In genomic region chr1:75615664-75616435, GRCh38 we compare ENCODE assay signal across 8 cellular contexts. TPM values are rescaled to one million over a fixed set of nuclear protein-coding genes. Genes with fewer than 3 reads are reported as not detected.
DNase-seq lines count a peak whose midpoint lies in the region; ATAC-seq and TF ChIP-seq lines count a peak whose summit lies in the region.

No MANE protein-coding gene starts in this region.

- in situ Hi-C loops in GM13976 (cut with MboI; ENCODE audit: low sequenced_read_pairs, unreplicated experiment), result no loop called here

- peak overlapping the region; percentile 76 for H3K9ac ChIP-seq in neural cell (ENCODE audit: low read length)

- H3K4me3 ChIP-seq in fibroblast of the aortic adventitia (ENCODE audit: low read depth, low read length) (peak overlapping the region; percentile 55), neural cell (ENCODE audit: low read length) (peak overlapping the region; percentile 87)

- peak overlapping the region; percentile 96 for H3K4me2 ChIP-seq in neural cell (ENCODE audit: low read length)

- TF ChIP-seq RAD21 in neural cell (conservative IDR thresholded peaks at IDR 0.05), result no peak

- H3K36me3 Mint-ChIP-seq in IgD-negative memory B cell, result no peaks in the 10 kb centered on the region

- no peak for TF ChIP-seq EP300 in neural cell (conservative IDR thresholded peaks at IDR 0.05; ENCODE audit: poor library complexity, severe bottlenecking)

- H3K9me2 ChIP-seq in neural cell (ENCODE audit: insufficient read depth, low read length), result no peaks in the 10 kb centered on the region

- no peaks in the 10 kb centered on the region for H4K20me1 ChIP-seq in neural cell (ENCODE audit: insufficient read depth)

- peak; percentile 1 for DNase-seq in A172 (ENCODE audit: low spot score)
- DNase-seq in GM13976 (ENCODE audit: low spot score), result peak; percentile 58
- DNase-seq in activated T-cell treated with anti-CD3 and anti-CD28 coated beads, Interleukin-2, amount 50 U/mL, for 48 hours, result peak; percentile 27 to 35
- peak; percentile 19 for DNase-seq in fibroblast of the aortic adventitia (ENCODE audit: low read depth)
- DNase-seq in SIG-M5 (lab: John Stamatoyannopoulos, UW), result no peak

- H3K9me3 Mint-ChIP-seq in IgD-negative memory B cell, result peaks cover 0 to 7% (median 3%) of the 10 kb centered on the region in 3 donors

- peak overlapping the region; percentile 15 to 91 (median 75) for H3K4me3 Mint-ChIP-seq in IgD-negative memory B cell

- peaks cover 43% of the 10 kb centered on the region for H3K27me3 Mint-ChIP-seq in IgD-negative memory B cell

- peaks cover 11 to 19% (median 14%) of the 10 kb centered on the region in 3 donors for H3K4me1 Mint-ChIP-seq in IgD-negative memory B cell

- H3K27ac ChIP-seq in neural cell (ENCODE audit: low read length), result peak overlapping the region; percentile 67

- H3K27me3 ChIP-seq in neural cell (ENCODE audit: insufficient read depth, low read depth, low read length), result no peaks in the 10 kb centered on the region

- peak overlapping the region; percentile 49 for H2AFZ ChIP-seq in neural cell (ENCODE audit: low read depth, low read length)

- H3K27ac Mint-ChIP-seq in IgD-negative memory B cell, result no peak overlapping the region

- ATAC-seq in HG03139 (IDR thresholded peaks at IDR 0.05; ENCODE audit: unreplicated experiment), result no peak

- TF ChIP-seq CTCF in GM13976 (IDR thresholded peaks at IDR 0.05; ENCODE audit: borderline replicate concordance, control extremely low read depth, extremely low read depth, insufficient read depth, missing control alignments) (no peak), fibroblast of the aortic adventitia (IDR thresholded peaks at IDR 0.05; ENCODE audit: insufficient read depth, low read length) (no peak), neural cell (IDR thresholded peaks at IDR 0.05; ENCODE audit: poor library complexity, severe bottlenecking) (no peak)

- H3K9me3 ChIP-seq in neural cell (ENCODE audit: low read length), result no peaks in the 10 kb centered on the region

- H3K36me3 ChIP-seq in neural cell (ENCODE audit: insufficient read depth, low read length), result no peaks in the 10 kb centered on the region

- peaks cover 35% of the 10 kb centered on the region for H3K79me2 ChIP-seq in neural cell (replicated peaks; ENCODE audit: insufficient read depth, low read length)

- H3F3A ChIP-seq in neural cell (ENCODE audit: insufficient read depth, low read length, poor library complexity, severe bottlenecking), result no peaks in the 10 kb centered on the region

TF ChIP-seq in neural cell, 6 proteins besides CTCF, POLR2A, EP300 and RAD21:
- peak; percentile 14 for TF ChIP-seq POLR2AphosphoS5 (IDR thresholded peaks at IDR 0.05)
- TF ChIP-seq TAF1 (IDR thresholded peaks at IDR 0.05; ENCODE audit: low read depth), result no peak
- peak; percentile 4 for TF ChIP-seq REST (IDR thresholded peaks at IDR 0.05; ENCODE audit: borderline replicate concordance)
- TF ChIP-seq MXI1 (conservative IDR thresholded peaks at IDR 0.05; ENCODE audit: poor library complexity, severe bottlenecking), result peak; percentile 40
- no peak for TF ChIP-seq SMC3 (conservative IDR thresholded peaks at IDR 0.05; ENCODE audit: poor library complexity)

RNA-seq across cellular contexts. Expression of gene SLC44A5, which starts 4.9 kb away (rescaled TPM):
- 3.4 and 3.7 TPM in 2 replicates for total RNA-seq in A172 (2014; rRNA removed; shearing (Covaris generic))
- polyA plus RNA-seq in IgD-negative memory B cell (2.7 TPM), neural cell (44.5 and 53.0 TPM in 2 replicates)
- total RNA-seq in fibroblast of the aortic adventitia (ENCODE audit: low replicate concordance), result 0.45 TPM in 1 of 2 replicates, not detected in the other
- polyA minus RNA-seq in neural cell, result 38.5 and 46.9 TPM in 2 replicates
